In the genomic region with DNA sequence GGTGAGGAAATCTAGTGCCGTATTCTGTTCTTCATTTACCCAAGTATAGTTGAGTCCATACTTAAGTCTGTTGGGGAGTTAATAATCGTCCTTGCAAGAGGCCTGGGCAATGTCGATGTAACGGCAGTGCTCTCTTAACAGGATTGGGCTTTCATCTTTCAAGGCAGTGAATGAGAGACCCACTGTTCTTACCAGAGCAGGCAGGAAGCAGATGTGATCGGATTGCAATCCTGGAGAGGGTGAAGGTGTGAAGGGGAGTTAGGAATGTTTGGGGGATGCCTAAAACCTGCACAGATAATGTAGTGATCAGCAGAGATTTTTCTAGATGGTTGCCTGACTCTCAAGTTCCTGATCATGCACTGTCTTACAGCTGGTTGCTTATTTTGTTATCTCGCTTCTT, we compare ENCODE assay signal across 27 cellular contexts.
"Had no signal": no experiment of that assay in that cellular context is flagged by ENCODE, and none has a peak within 500 bp of the region (broad histone marks: within the 10 kb centered on the region; RNA-seq: fewer than 3 reads in every experiment).

No MANE protein-coding gene starts in this region.

- H3K79me2 ChIP-seq: parathyroid adenoma had no signal

- H3K4me3 Mint-ChIP-seq: immature natural killer cell; naive thymus-derived CD4-positive, alpha-beta T cell; natural killer cell treated with Interleukin-12 subunit alpha and Interleukin-12 subunit beta and Interleukin-15 and Interleukin-18, amount 100 ng/mL, for 72 hours; neural progenitor cell; stimulated activated memory B cell treated with anti-CD40 and anti-IgM and Interleukin-4, amounts not matched to agents 10 μg/mL and 1 μg/mL and 100 μg/mL, for 72 hours; stimulated activated naive CD8-positive, alpha-beta T cell treated with anti-CD3 and anti-CD28 coated beads, Interleukin-15, amount 100 ng/mL, for 72 hours; type B pancreatic cell had no signal

- H3K27me3 ChIP-seq: neural progenitor cell, neutrophil, right atrium auricular region, right lobe of liver, tibial nerve, uterus had no signal

- H3K9me3 Mint-ChIP-seq: naive thymus-derived CD4-positive, alpha-beta T cell; natural killer cell treated with Interleukin-12 subunit alpha and Interleukin-12 subunit beta and Interleukin-15 and Interleukin-18, amount 100 ng/mL, for 72 hours; stimulated activated memory B cell treated with anti-CD40 and anti-IgM and Interleukin-4, amounts not matched to agents 10 μg/mL and 1 μg/mL and 100 μg/mL, for 72 hours; stimulated activated naive CD8-positive, alpha-beta T cell treated with anti-CD3 and anti-CD28 coated beads, Interleukin-15, amount 100 ng/mL, for 72 hours; type B pancreatic cell had no signal

- H3K4me2 ChIP-seq: neural progenitor cell, smooth muscle cell had no signal

- H3K4me1 Mint-ChIP-seq: immature natural killer cell; naive thymus-derived CD4-positive, alpha-beta T cell; stimulated activated memory B cell treated with anti-CD40 and anti-IgM and Interleukin-4, amounts not matched to agents 10 μg/mL and 1 μg/mL and 100 μg/mL, for 72 hours; stimulated activated naive CD8-positive, alpha-beta T cell treated with anti-CD3 and anti-CD28 coated beads, Interleukin-15, amount 100 ng/mL, for 72 hours had no signal

- H3K9ac ChIP-seq: neural progenitor cell, parathyroid adenoma had no signal

- H3K36me3 ChIP-seq: left ventricle myocardium inferior, neural progenitor cell, neutrophil, right atrium auricular region, right lobe of liver, tibial nerve, uterus had no signal

- H3K36me3 Mint-ChIP-seq: immature natural killer cell; natural killer cell treated with Interleukin-12 subunit alpha and Interleukin-12 subunit beta and Interleukin-15 and Interleukin-18, amount 100 ng/mL, for 72 hours; neural progenitor cell; stimulated activated memory B cell treated with anti-CD40 and anti-IgM and Interleukin-4, amounts not matched to agents 10 μg/mL and 1 μg/mL and 100 μg/mL, for 72 hours had no signal

- DNase-seq: hypothalamus; immature natural killer cell; left ventricle myocardium inferior; midbrain; mucosa of descending colon; naive thymus-derived CD4-positive, alpha-beta T cell; occipital lobe; right lobe of liver; stimulated activated CD4-positive, alpha-beta T cell treated with anti-CD3 and anti-CD28 coated beads, Interleukin-1b, Interleukin-23, amount 100 ng/mL, for 48 hours; stimulated activated CD4-positive, alpha-beta T cell treated with anti-CD3 and anti-CD28 coated beads, Interleukin-2, amount 100 ng/mL, for 48 hours; stimulated activated CD4-positive, alpha-beta T cell treated with anti-CD3 and anti-CD28 coated beads, Interleukin-4, amount 100 ng/mL, for 4 hours; stimulated activated CD8-positive, alpha-beta memory T cell treated with anti-CD3 and anti-CD28 coated beads, Interleukin-4, amount 100 ng/mL, for 48 hours; stimulated activated naive CD4-positive, alpha-beta T cell treated with Interleukin-2 at 50 U/mL for 16 hours; stimulated activated naive CD8-positive, alpha-beta T cell treated with anti-CD3 and anti-CD28 coated beads, Interleukin-15, amount 100 ng/mL, for 72 hours; substantia nigra; uterus had no signal

- H3K4me3 ChIP-seq: left ventricle myocardium inferior, lung, mucosa of descending colon, neural progenitor cell, right atrium auricular region, right lobe of liver, smooth muscle cell, tibial nerve, uterus had no signal

- ATAC-seq: mucosa of descending colon; naive thymus-derived CD4-positive, alpha-beta T cell; natural killer cell treated with Interleukin-12 subunit alpha and Interleukin-12 subunit beta and Interleukin-15 and Interleukin-18, amount 100 ng/mL, for 72 hours; right lobe of liver; stimulated activated memory B cell treated with anti-CD40 and anti-IgM and Interleukin-4, amounts not matched to agents 10 μg/mL and 1 μg/mL and 100 μg/mL, for 72 hours; stimulated activated naive CD8-positive, alpha-beta T cell treated with anti-CD3 and anti-CD28 coated beads, Interleukin-15, amount 100 ng/mL, for 72 hours had no signal

- FAIRE-seq: islet of Langerhans had no signal

- H3K27me3 Mint-ChIP-seq: naive thymus-derived CD4-positive, alpha-beta T cell; stimulated activated memory B cell treated with anti-CD40 and anti-IgM and Interleukin-4, amounts not matched to agents 10 μg/mL and 1 μg/mL and 100 μg/mL, for 72 hours; stimulated activated naive CD8-positive, alpha-beta T cell treated with anti-CD3 and anti-CD28 coated beads, Interleukin-15, amount 100 ng/mL, for 72 hours had no signal

- H3K27ac Mint-ChIP-seq: immature natural killer cell; naive thymus-derived CD4-positive, alpha-beta T cell; natural killer cell treated with Interleukin-12 subunit alpha and Interleukin-12 subunit beta and Interleukin-15 and Interleukin-18, amount 100 ng/mL, for 72 hours; neural progenitor cell; stimulated activated memory B cell treated with anti-CD40 and anti-IgM and Interleukin-4, amounts not matched to agents 10 μg/mL and 1 μg/mL and 100 μg/mL, for 72 hours; stimulated activated naive CD8-positive, alpha-beta T cell treated with anti-CD3 and anti-CD28 coated beads, Interleukin-15, amount 100 ng/mL, for 72 hours; type B pancreatic cell had no signal

- H3K27ac ChIP-seq: left ventricle myocardium inferior, neural progenitor cell, neutrophil, parathyroid adenoma, right atrium auricular region, right lobe of liver, tibial nerve, uterus had no signal

- H3K4me1 ChIP-seq: left ventricle myocardium inferior, parathyroid adenoma, right atrium auricular region, right lobe of liver, tibial nerve, uterus had no signal
